ENCODE assay signal across 26 cellular contexts in genomic region chr2:37826611-37827010, GRCh38.
"Had no signal": no experiment of that assay in that cellular context is flagged by ENCODE, and none has a peak within 500 bp of the region (broad histone marks: within the 10 kb centered on the region; RNA-seq: fewer than 3 reads in every experiment).

No MANE protein-coding gene starts in this region.

- H3K4me3 Mint-ChIP-seq: dendritic cell treated with granulocyte-macrophage colony-stimulating factor and Interleukin-4, amounts not matched to agents 40 ng/mL and 50 ng/mL, for 4 days; endodermal cell; memory B cell; natural killer cell; stimulated activated memory B cell treated with anti-CD40 and anti-IgM and Interleukin-4, amounts not matched to agents 10 μg/mL and 1 μg/mL and 100 μg/mL, for 72 hours; type B pancreatic cell had no signal

- H3K4me3 ChIP-seq: colonic mucosa, gastroesophageal sphincter, heart left ventricle, hepatocyte, lung, sigmoid colon, testis, tibial artery had no signal

- DNase-seq: colonic mucosa; effector CD8-positive, alpha-beta T cell; endodermal cell; foreskin keratinocyte; heart left ventricle; kidney; natural killer cell; sigmoid colon; stimulated activated CD4-positive, alpha-beta T cell treated with anti-CD3 and anti-CD28 coated beads, Interleukin-2, amount 100 ng/mL, for 24 hours; stimulated activated CD4-positive, alpha-beta T cell treated with anti-CD3 and anti-CD28 coated beads, Interleukin-4, amount 100 ng/mL, for 4 hours; stimulated activated naive CD8-positive, alpha-beta T cell treated with anti-CD3 and anti-CD28 coated beads, Interleukin-15, Interleukin-2, amounts not matched to agents 100 U/mL and 50 U/mL, for 24 hours; substantia nigra; testis; tibial artery had no signal

- H3K79me2 ChIP-seq: hepatocyte, parathyroid adenoma had no signal

- H3K36me3 ChIP-seq: colonic mucosa, gastroesophageal sphincter, heart left ventricle, sigmoid colon, tibial artery had no signal

- H3K27ac ChIP-seq: colonic mucosa, epithelial cell of prostate, foreskin keratinocyte, gastroesophageal sphincter, hepatocyte, parathyroid adenoma, tibial artery had no signal

- ATAC-seq: esophagus mucosa; foreskin keratinocyte; gastroesophageal sphincter; heart left ventricle; left lobe of liver; natural killer cell; stimulated activated memory B cell treated with anti-CD40 and anti-IgM and Interleukin-4, amounts not matched to agents 10 μg/mL and 1 μg/mL and 100 μg/mL, for 72 hours; stimulated activated naive CD8-positive, alpha-beta T cell treated with anti-CD3 and anti-CD28 coated beads, Interleukin-15, Interleukin-2, amounts not matched to agents 100 U/mL and 50 U/mL, for 24 hours had no signal

- H3K9ac ChIP-seq: parathyroid adenoma had no signal

- H3K27ac Mint-ChIP-seq: endodermal cell; memory B cell; natural killer cell; progenitor cell of endocrine pancreas; stimulated activated memory B cell treated with anti-CD40 and anti-IgM and Interleukin-4, amounts not matched to agents 10 μg/mL and 1 μg/mL and 100 μg/mL, for 72 hours; type B pancreatic cell had no signal

- H3K36me3 Mint-ChIP-seq: memory B cell; natural killer cell; stimulated activated memory B cell treated with anti-CD40 and anti-IgM and Interleukin-4, amounts not matched to agents 10 μg/mL and 1 μg/mL and 100 μg/mL, for 72 hours; type B pancreatic cell had no signal

- H2AFZ ChIP-seq: hepatocyte, parathyroid adenoma had no signal

- H3K27me3 Mint-ChIP-seq: dendritic cell treated with granulocyte-macrophage colony-stimulating factor and Interleukin-4, amounts not matched to agents 40 ng/mL and 50 ng/mL, for 4 days; memory B cell; progenitor cell of endocrine pancreas; stimulated activated memory B cell treated with anti-CD40 and anti-IgM and Interleukin-4, amounts not matched to agents 10 μg/mL and 1 μg/mL and 100 μg/mL, for 72 hours; type B pancreatic cell had no signal

- H3K27me3 ChIP-seq: colonic mucosa, foreskin keratinocyte, gastroesophageal sphincter, heart left ventricle, hepatocyte, sigmoid colon, testis, tibial artery had no signal

- H3K9me3 Mint-ChIP-seq: dendritic cell treated with granulocyte-macrophage colony-stimulating factor and Interleukin-4, amounts not matched to agents 40 ng/mL and 50 ng/mL, for 4 days; endodermal cell; memory B cell; natural killer cell; stimulated activated memory B cell treated with anti-CD40 and anti-IgM and Interleukin-4, amounts not matched to agents 10 μg/mL and 1 μg/mL and 100 μg/mL, for 72 hours; type B pancreatic cell had no signal

- H3K9me3 ChIP-seq: colonic mucosa, gastroesophageal sphincter, heart left ventricle, sigmoid colon, testis, tibial artery had no signal

- H3K4me2 ChIP-seq: hepatocyte had no signal

- H3K4me1 ChIP-seq: colonic mucosa, foreskin keratinocyte had no signal
